ENCODE assay signal across 8 cellular contexts in the genomic region with DNA sequence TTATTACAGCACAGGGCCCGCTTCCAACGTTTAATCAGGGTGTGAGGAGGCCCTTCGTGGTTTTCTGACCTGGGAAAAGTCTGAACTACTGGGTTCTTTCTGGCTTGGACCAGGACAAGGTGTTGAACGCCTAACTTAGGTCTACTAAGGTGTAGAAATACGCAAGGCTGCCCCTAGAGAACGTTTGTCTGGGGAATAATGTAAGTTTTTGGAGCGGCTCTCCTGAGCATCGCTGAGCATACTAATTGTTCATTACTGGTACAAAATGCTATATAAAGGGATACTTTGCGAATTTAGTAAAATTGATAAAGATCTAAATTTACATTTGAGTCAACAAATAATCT. TPM values are rescaled to one million over a fixed set of nuclear protein-coding genes. Genes with fewer than 3 reads are reported as not detected.
DNase-seq lines count a peak whose midpoint lies in the region; ATAC-seq and TF ChIP-seq lines count a peak whose summit lies in the region.

No MANE protein-coding gene starts in this region.

- H3K27ac Mint-ChIP-seq in activated naive CD8-positive, alpha-beta T cell treated with anti-CD3 and anti-CD28 coated beads, Interleukin-2, amount 50 U/mL, for 24 hours = peak overlapping the region; percentile 97
- peak overlapping the region; percentile 96 for H3K27ac Mint-ChIP-seq in memory B cell

- H3K27me3 Mint-ChIP-seq in activated naive CD8-positive, alpha-beta T cell treated with anti-CD3 and anti-CD28 coated beads, Interleukin-2, amount 50 U/mL, for 24 hours = peaks cover 3% of the 10 kb centered on the region
- no peaks in the 10 kb centered on the region for H3K27me3 Mint-ChIP-seq in memory B cell

- H3K4me3 Mint-ChIP-seq in activated naive CD8-positive, alpha-beta T cell treated with anti-CD3 and anti-CD28 coated beads, Interleukin-2, amount 50 U/mL, for 24 hours = peak overlapping the region; percentile 94
- peak overlapping the region; percentile 95 for H3K4me3 Mint-ChIP-seq in memory B cell

- peaks cover 43% of the 10 kb centered on the region for H3K4me1 Mint-ChIP-seq in activated naive CD8-positive, alpha-beta T cell treated with anti-CD3 and anti-CD28 coated beads, Interleukin-2, amount 50 U/mL, for 24 hours
- H3K4me1 Mint-ChIP-seq in memory B cell = peaks cover 16% of the 10 kb centered on the region

- H3K36me3 ChIP-seq in BJ (ENCODE audit: control insufficient read depth, insufficient read depth, low read length) (no peaks in the 10 kb centered on the region), HAP-1 (replicated peaks) (peaks cover 56% of the 10 kb centered on the region)

- H3K9me3 ChIP-seq in HAP-1 = no peaks in the 10 kb centered on the region

- H3K4me3 ChIP-seq in BJ (ENCODE audit: low read depth, low read length) (peak overlapping the region; percentile 59), HAP-1 (peak overlapping the region; percentile 84)

- peaks cover 53% of the 10 kb centered on the region for H3K36me3 Mint-ChIP-seq in activated naive CD8-positive, alpha-beta T cell treated with anti-CD3 and anti-CD28 coated beads, Interleukin-2, amount 50 U/mL, for 24 hours (ENCODE audit: low read depth)
- peaks cover 8% of the 10 kb centered on the region for H3K36me3 Mint-ChIP-seq in memory B cell

- H3K27me3 ChIP-seq in BJ (ENCODE audit: control insufficient read depth, insufficient read depth, low read length) = no peaks in the 10 kb centered on the region
- no peaks in the 10 kb centered on the region for H3K27me3 ChIP-seq in HAP-1 (ENCODE audit: low read depth)

- in situ Hi-C loops in HAP-1 (cut with MboI; ENCODE audit: low sequenced_read_pairs) = no loop called here

- no peaks in the 10 kb centered on the region for H3K9me3 Mint-ChIP-seq in activated naive CD8-positive, alpha-beta T cell treated with anti-CD3 and anti-CD28 coated beads, Interleukin-2, amount 50 U/mL, for 24 hours
- no peaks in the 10 kb centered on the region for H3K9me3 Mint-ChIP-seq in memory B cell

- no peak for DNase-seq in BJ (ENCODE audit: low read depth)
- DNase-seq in HAP-1 (ENCODE audit: low spot score in 2 of 2) = no peak
- no peak for DNase-seq in activated naive CD8-positive, alpha-beta T cell treated with anti-CD3 and anti-CD28 coated beads, Interleukin-2, amount 50 U/mL, for 24 hours
- DNase-seq in memory B cell (ENCODE audit: low spot score in 2 of 2) = peak in 1 of 2 donors; percentile 4
- DNase-seq in GOT3 (lab: John Stamatoyannopoulos, UW) = no peak
- DNase-seq in COLO668 (lab: John Stamatoyannopoulos, UW; ENCODE audit: unreplicated experiment) = no peak

- ATAC-seq in activated naive CD8-positive, alpha-beta T cell treated with anti-CD3 and anti-CD28 coated beads, Interleukin-2, amount 50 U/mL, for 24 hours = no peak
- ATAC-seq in memory B cell (ENCODE audit: low read depth) = peak; percentile 15
- no peak for ATAC-seq in HG02884 (IDR thresholded peaks at IDR 0.05; ENCODE audit: unreplicated experiment)
- no peak for ATAC-seq in GM18505 (IDR thresholded peaks at IDR 0.05; ENCODE audit: unreplicated experiment)

- CTCF ChIA-PET in BJ (lab: Yijun Ruan, JAX) = interaction anchor here (3.0 kb wide), 1 partner anchor 10 kb away, joined by 16 read pairs; no protein-coding TSS in a partner anchor

- POLR2A ChIA-PET in BJ (lab: Charles Lee) = no interaction called here

- TF ChIP-seq CTCF in BJ (IDR thresholded peaks at IDR 0.05; ENCODE audit: insufficient read depth, low read depth, low read length) = no peak

- TF ChIP-seq POLR2A in GM18505 (IDR thresholded peaks at IDR 0.05; ENCODE audit: borderline replicate concordance, extremely low read depth, insufficient read depth, insufficient read length) = no peak

- H3K4me1 ChIP-seq in HAP-1 = peaks cover 34% of the 10 kb centered on the region

RNA-seq across cellular contexts. Expression of gene TOMM7, which starts 32.4 kb away (rescaled TPM):
- polyA plus RNA-seq in BJ (2011; rRNA removed) = 346 and 1,232 TPM in 2 replicates
- polyA minus RNA-seq in BJ (2011; rRNA and poly(A)+ RNA removed) = 96.3 and 194 TPM in 2 replicates
